ENCODE assay signal across 11 cellular contexts in genomic region chr12:56581418-56582145, GRCh38. TPM values are rescaled to one million over a fixed set of nuclear protein-coding genes. Genes with fewer than 3 reads are reported as not detected.
DNase-seq lines count a peak whose midpoint lies in the region; ATAC-seq and TF ChIP-seq lines count a peak whose summit lies in the region.
"Had no signal": no experiment of that assay in that cellular context is flagged by ENCODE, and none has a peak within 500 bp of the region (broad histone marks: within the 10 kb centered on the region; RNA-seq: fewer than 3 reads in every experiment).

No MANE protein-coding gene starts in this region.

- no peaks in the 10 kb centered on the region for H3K36me3 Mint-ChIP-seq in activated CD8-positive, alpha-beta T cell treated with anti-CD3 and anti-CD28 coated beads for 36 hours (ENCODE audit: low read depth)

- CTCF ChIA-PET in activated CD8-positive, alpha-beta T cell treated with anti-CD3 and anti-CD28 coated beads for 36 hours (lab: Charles Lee) = interaction anchor here (0.8 to 3.9 kb wide), 10 partner anchors 8 to 80 kb away, joined by 3 to 34 read pairs (median 6); partner anchors contain the start of gene RBMS2

- H3K9me3 ChIP-seq in upper lobe of right lung (no peaks in the 10 kb centered on the region), stomach (no peaks in the 10 kb centered on the region)
- H3K9me3 ChIP-seq: tibial artery had no signal

- peak; percentile 36 for DNase-seq in stimulated activated CD4-positive, alpha-beta T cell treated with anti-CD3 and anti-CD28 coated beads, Interleukin-15, amount 100 ng/mL, for 24 hours
- DNase-seq in stimulated activated CD4-positive, alpha-beta T cell treated with anti-CD3 and anti-CD28 coated beads, Interleukin-2, amount 100 ng/mL, for 48 hours = no peak
- DNase-seq in activated CD8-positive, alpha-beta T cell treated with anti-CD3 and anti-CD28 coated beads for 36 hours = peak; percentile 73
- peak; percentile 49 for DNase-seq in fibroblast of pulmonary artery (ENCODE audit: low read depth)
- DNase-seq in upper lobe of right lung = no peak
- DNase-seq in stomach = no peak
- no peak for DNase-seq in COLO829 (ENCODE audit: low spot score)
- DNase-seq: C1 segment of cervical spinal cord, NCI-H1436 treated with DMSO at 0.1 percent for 48 hours, tibial artery had no signal

- TF ChIP-seq EP300 in stomach (IDR thresholded peaks at IDR 0.05) = no peak

- no peak for TF ChIP-seq CTCF in activated CD8-positive, alpha-beta T cell treated with anti-CD3 and anti-CD28 coated beads for 36 hours (IDR thresholded peaks at IDR 0.05)
- TF ChIP-seq CTCF in fibroblast of pulmonary artery (IDR thresholded peaks at IDR 0.05; ENCODE audit: low read length, missing control alignments) (no peak), upper lobe of right lung (IDR thresholded peaks at IDR 0.05) (no peak), stomach (IDR thresholded peaks at IDR 0.05) (no peak)

- no peak for TF ChIP-seq POLR2A in stomach (IDR thresholded peaks at IDR 0.05)

- H3K4me3 ChIP-seq in fibroblast of pulmonary artery (replicated peaks; ENCODE audit: low read depth, low read length) (no peak overlapping the region), upper lobe of right lung (no peak overlapping the region), stomach (no peak overlapping the region)
- H3K4me3 ChIP-seq: tibial artery had no signal

- peaks cover 24% of the 10 kb centered on the region for H3K4me1 Mint-ChIP-seq in activated CD8-positive, alpha-beta T cell treated with anti-CD3 and anti-CD28 coated beads for 36 hours (ENCODE audit: low read depth)

- H3K4me3 Mint-ChIP-seq in activated CD8-positive, alpha-beta T cell treated with anti-CD3 and anti-CD28 coated beads for 36 hours = no peak overlapping the region

- POLR2A ChIA-PET in activated CD8-positive, alpha-beta T cell treated with anti-CD3 and anti-CD28 coated beads for 36 hours (lab: Charles Lee) = interaction anchor here (0.6 to 1.5 kb wide), 5 partner anchors 13 to 243 kb away, joined by 3 to 6 read pairs (median 3); partner anchors contain the start of genes ATP5F1B and IL23A

- H3K9me3 Mint-ChIP-seq in activated CD8-positive, alpha-beta T cell treated with anti-CD3 and anti-CD28 coated beads for 36 hours = no peaks in the 10 kb centered on the region

- WGBS in stomach, 5 donors = 78 to 86% (median 82%) methylated on average over 10 of the region's 10 CpGs

- H3K27me3 Mint-ChIP-seq in activated CD8-positive, alpha-beta T cell treated with anti-CD3 and anti-CD28 coated beads for 36 hours = no peaks in the 10 kb centered on the region

- peaks cover 78% of the 10 kb centered on the region for H3K36me3 ChIP-seq in upper lobe of right lung
- peaks cover 0 to 67% (median 47%) of the 10 kb centered on the region in 4 donors for H3K36me3 ChIP-seq in stomach

- H3K27ac ChIP-seq in upper lobe of right lung (peak overlapping the region; percentile 40), stomach (peak overlapping the region in 1 of 5 donors; percentile 4)
- H3K27ac ChIP-seq: tibial artery had no signal

- intact Hi-C loops in activated CD8-positive, alpha-beta T cell treated with anti-CD3 and anti-CD28 coated beads for 36 hours (cut with micrococcal nuclease) = no loop called here
- intact Hi-C loops in upper lobe of right lung (cut with DNase I) (no loop called here), stomach (cut with DNase I; ENCODE audit: low total_unique reads) (no loop called here)

- peak; percentile 97 for ATAC-seq in activated CD8-positive, alpha-beta T cell treated with anti-CD3 and anti-CD28 coated beads for 36 hours
- ATAC-seq in upper lobe of right lung (no peak), HG03196 (IDR thresholded peaks at IDR 0.05; ENCODE audit: unreplicated experiment) (no peak)

- peak overlapping the region; percentile 96 for H3K27ac Mint-ChIP-seq in activated CD8-positive, alpha-beta T cell treated with anti-CD3 and anti-CD28 coated beads for 36 hours

- H3K27me3 ChIP-seq in upper lobe of right lung (no peaks in the 10 kb centered on the region), stomach (no peaks in the 10 kb centered on the region)
- H3K27me3 ChIP-seq: tibial artery had no signal

- H3K4me1 ChIP-seq in upper lobe of right lung (no peaks in the 10 kb centered on the region), stomach (no peaks in the 10 kb centered on the region)
- H3K4me1 ChIP-seq: tibial artery had no signal

RNA-seq across cellular contexts. Expression of gene BAZ2A, which starts 48.5 kb away (rescaled TPM):
- 10 to 100 TPM; 80.1 to 89.3 TPM for total RNA-seq in activated CD8-positive, alpha-beta T cell treated with anti-CD3 and anti-CD28 coated beads for 36 hours
- 98.5 TPM for total RNA-seq in upper lobe of right lung
- 100 to 1,000 TPM in 3 of 5 donors, 10 to 100 TPM in 2; 69.4 to 158 (median 112) TPM for total RNA-seq in stomach
- polyA plus RNA-seq in stomach = 10 to 100 TPM in 2 of 3 donors, 1 to 10 TPM in 1; 9.5 to 19.4 (median 11.6) TPM

RNA-seq across cellular contexts. Expression of gene RBMS2, which starts 60.0 kb away (rescaled TPM):
- total RNA-seq in activated CD8-positive, alpha-beta T cell treated with anti-CD3 and anti-CD28 coated beads for 36 hours = 1 to 10 TPM; 2.8 to 3.1 TPM
- total RNA-seq in upper lobe of right lung (142 TPM), stomach (100 to 1,000 TPM in 1 of 5 donors, 10 to 100 TPM in 2, 1 to 10 TPM in 2; 5.2 to 123 (median 32.3) TPM)
- 1 to 10 TPM; 4.2 to 9.7 (median 8.2) TPM for polyA plus RNA-seq in stomach

Comparison
In these comparisons a context has a peak if more than half of its experiments do, and no peak if none do; other contexts are left out.
1. DNase-seq: peak in stimulated activated CD4-positive, alpha-beta T cell treated with anti-CD3 and anti-CD28 coated beads, Interleukin-15, amount 100 ng/mL, for 24 hours (single experiment), activated CD8-positive, alpha-beta T cell treated with anti-CD3 and anti-CD28 coated beads for 36 hours (single experiment) and fibroblast of pulmonary artery (single experiment); none in stimulated activated CD4-positive, alpha-beta T cell treated with anti-CD3 and anti-CD28 coated beads, Interleukin-2, amount 100 ng/mL, for 48 hours (0 of 2), upper lobe of right lung (single experiment), stomach (single experiment) and COLO829 (single experiment).